Comparison of ENCODE assay signal across 18 cellular contexts in genomic region chr11:125481531-125481930, GRCh38. TPM values are rescaled to one million over a fixed set of nuclear protein-coding genes. Genes with fewer than 3 reads are reported as not detected.
DNase-seq lines count a peak whose midpoint lies in the region; ATAC-seq, FAIRE-seq and TF ChIP-seq lines count a peak whose summit lies in the region.
"Had no signal": no experiment of that assay in that cellular context is flagged by ENCODE, and none has a peak within 500 bp of the region (broad histone marks: within the 10 kb centered on the region; RNA-seq: fewer than 3 reads in every experiment).

No MANE protein-coding gene starts in this region.

- H3K27ac Mint-ChIP-seq in H9 (peak overlapping the region; percentile 51 to 86 (median 85); a peak in 6 of 7 replicates), astrocyte (ENCODE audit: unreplicated experiment) (no peak overlapping the region)

- H3K56ac ChIP-seq in H9 (ENCODE audit: insufficient read length, low read depth, low read length): no peak overlapping the region

- H3K4me1 Mint-ChIP-seq in H9 (peaks cover 33 to 43% of the 10 kb centered on the region in 2 experiments), astrocyte (ENCODE audit: low read depth, unreplicated experiment) (peaks cover 4% of the 10 kb centered on the region)

- H4K20me1 ChIP-seq in H9 (ENCODE audit: control insufficient read depth, insufficient read depth, insufficient read length) (no peaks in the 10 kb centered on the region), astrocyte (ENCODE audit: insufficient read depth, low read length) (no peaks in the 10 kb centered on the region)

- DNase-seq in H9 (no peak), astrocyte (ENCODE audit: low read depth) (no peak), hippocampal formation (lab: John Stamatoyannopoulos, UW) (peak; percentile 86 to 96), occipital lobe (lab: John Stamatoyannopoulos, UW) (peak; percentile 82), left lobe of liver (ENCODE audit: low spot score) (no peak), ascending aorta (ENCODE audit: low spot score in 2 of 2) (no peak)
- DNase-seq in effector memory CD4-positive, alpha-beta T cell: no peak
- DNase-seq: activated CD4-positive, alpha-beta T cell treated with anti-CD3 and anti-CD28 coated beads for 4 hours; activated CD8-positive, alpha-beta memory T cell treated with anti-CD3 and anti-CD28 coated beads, Interleukin-2, amount 50 U/mL, for 48 hours; dermis blood vessel endothelial cell; NCI-H187; NCI-H510A treated with DMSO at 0.1 percent for 48 hours; OCI-M1; right lobe of liver had no signal

- H3K4me3 ChIP-seq in astrocyte (ENCODE audit: insufficient read depth, low read depth, low read length) (no peak overlapping the region), ascending aorta (no peak overlapping the region)
- H3K4me3 ChIP-seq in effector memory CD4-positive, alpha-beta T cell (ENCODE audit: insufficient read depth, low read depth, low read length, poor library complexity, severe bottlenecking): no peak overlapping the region
- H3K4me3 ChIP-seq: lung, right lobe of liver, SK-N-MC had no signal

- no peak overlapping the region for H2BK20ac ChIP-seq in H9 (ENCODE audit: low read depth, low read length, poor library complexity, severe bottlenecking)

- H3K36me3 Mint-ChIP-seq in H9 (ENCODE audit: insufficient read depth in 1 of 3, low read depth in 3 of 3) (peaks cover 6 to 48% (median 45%) of the 10 kb centered on the region in 3 experiments; a peak in 6 of 7 replicates), astrocyte (ENCODE audit: low read depth, unreplicated experiment) (no peaks in the 10 kb centered on the region)

- ATAC-seq in left lobe of liver (no peak), GM18907 (IDR thresholded peaks at IDR 0.05; ENCODE audit: unreplicated experiment) (no peak)
- ATAC-seq: HCT116, right lobe of liver had no signal

- H3K27ac ChIP-seq in H9 (ENCODE audit: insufficient read length, low read depth, low read length) (no peak overlapping the region), astrocyte (ENCODE audit: low read depth, low read length) (no peak overlapping the region), ascending aorta (no peak overlapping the region)
- H3K27ac ChIP-seq in effector memory CD4-positive, alpha-beta T cell (ENCODE audit: insufficient read depth, low read length, poor library complexity, severe bottlenecking): no peak overlapping the region
- H3K27ac ChIP-seq: right lobe of liver, SK-N-MC had no signal

- H3K4me1 ChIP-seq in H9 (ENCODE audit: insufficient read depth, low read length) (peaks cover 8% of the 10 kb centered on the region; the same call in 1 of the 2 replicates), astrocyte (ENCODE audit: insufficient read depth, low read length) (no peaks in the 10 kb centered on the region), ascending aorta (no peaks in the 10 kb centered on the region)
- no peaks in the 10 kb centered on the region for H3K4me1 ChIP-seq in effector memory CD4-positive, alpha-beta T cell (ENCODE audit: control insufficient read depth, insufficient read depth, low read length, poor library complexity, severe bottlenecking)
- H3K4me1 ChIP-seq: right lobe of liver had no signal

- no peak overlapping the region for H3K14ac ChIP-seq in H9 (ENCODE audit: insufficient read depth, low read length)

- no peak overlapping the region for H2BK120ac ChIP-seq in H9 (ENCODE audit: low read depth, low read length, poor library complexity, severe bottlenecking)

- no peaks in the 10 kb centered on the region for H3K9me3 ChIP-seq in H9 (ENCODE audit: control insufficient read depth, low read depth, low read length)
- no peaks in the 10 kb centered on the region for H3K9me3 ChIP-seq in astrocyte (ENCODE audit: insufficient read depth, low read depth, low read length)
- no peaks in the 10 kb centered on the region for H3K9me3 ChIP-seq in effector memory CD4-positive, alpha-beta T cell (ENCODE audit: control insufficient read depth, low read length)
- no peaks in the 10 kb centered on the region for H3K9me3 ChIP-seq in ascending aorta
- H3K9me3 ChIP-seq: right lobe of liver had no signal

- no peak overlapping the region for H3K4me3 Mint-ChIP-seq in H9
- H3K4me3 Mint-ChIP-seq in astrocyte (ENCODE audit: unreplicated experiment): no peak overlapping the region

- H3K36me3 ChIP-seq in astrocyte (ENCODE audit: insufficient read depth, low read length): peaks cover 3% of the 10 kb centered on the region
- H3K36me3 ChIP-seq in effector memory CD4-positive, alpha-beta T cell (ENCODE audit: control insufficient read depth, insufficient read depth, low read length): no peaks in the 10 kb centered on the region
- peaks cover 9 to 41% of the 10 kb centered on the region in 2 donors for H3K36me3 ChIP-seq in ascending aorta
- H3K36me3 ChIP-seq: right lobe of liver had no signal

- H3K9ac ChIP-seq in H9 (ENCODE audit: extremely low read depth, insufficient read length, low read length): no peak overlapping the region
- H3K9ac ChIP-seq in astrocyte (ENCODE audit: low read length): no peak overlapping the region

- no peak for FAIRE-seq in astrocyte (lab: Jason Lieb, UNC)

- TF ChIP-seq CTCF in H9 (conservative IDR thresholded peaks at IDR 0.05) (no peak), astrocyte (IDR thresholded peaks at IDR 0.05; ENCODE audit: insufficient read depth, low read depth, low read length) (no peak), ascending aorta (IDR thresholded peaks at IDR 0.05) (no peak)

- H3K23ac ChIP-seq in H9 (ENCODE audit: insufficient read length, low read depth, low read length): no peak overlapping the region

- no peaks in the 10 kb centered on the region for H3K79me1 ChIP-seq in H9 (ENCODE audit: insufficient read depth, low read depth, low read length, poor library complexity, severe bottlenecking)

- intact Hi-C loops in ascending aorta (cut with DNase I): no loop called here

- no peak overlapping the region for H4K91ac ChIP-seq in H9 (ENCODE audit: insufficient read length, low read depth, low read length)

- no peaks in the 10 kb centered on the region for H3K79me2 ChIP-seq in H9 (ENCODE audit: insufficient read depth, low read length)
- no peaks in the 10 kb centered on the region for H3K79me2 ChIP-seq in astrocyte (ENCODE audit: insufficient read depth, low read length)

- no peak overlapping the region for H2BK12ac ChIP-seq in H9 (ENCODE audit: insufficient read length, low read depth, low read length)

- no peak overlapping the region for H2AFZ ChIP-seq in H9 (ENCODE audit: low read length)
- H2AFZ ChIP-seq in astrocyte (ENCODE audit: low read depth, low read length): peak overlapping the region; percentile 26

- no peak overlapping the region for H3K18ac ChIP-seq in H9 (ENCODE audit: insufficient read length, low read depth, low read length)

- H3K27me3 Mint-ChIP-seq in H9 (ENCODE audit: low read depth) (no peaks in the 10 kb centered on the region; the same call in 1 of the 2 replicates), astrocyte (ENCODE audit: low read depth, unreplicated experiment) (peaks cover 3% of the 10 kb centered on the region)

- H2BK5ac ChIP-seq in H9 (ENCODE audit: insufficient read length, low read length): no peak overlapping the region

- H3K27me3 ChIP-seq in H9 (ENCODE audit: insufficient read depth, low read length) (no peaks in the 10 kb centered on the region), astrocyte (ENCODE audit: insufficient read depth, low read length) (no peaks in the 10 kb centered on the region), ascending aorta (no peaks in the 10 kb centered on the region)
- no peaks in the 10 kb centered on the region for H3K27me3 ChIP-seq in effector memory CD4-positive, alpha-beta T cell (replicated peaks; ENCODE audit: control insufficient read depth, insufficient read depth, low read length, poor library complexity, severe bottlenecking)
- H3K27me3 ChIP-seq: right lobe of liver had no signal

- H3K4ac ChIP-seq in H9 (ENCODE audit: low read depth, low read length): no peak overlapping the region

- H4K8ac ChIP-seq in H9 (replicated peaks; ENCODE audit: insufficient read length, low read depth, low read length): no peak overlapping the region

- H3K4me2 ChIP-seq in H9 (ENCODE audit: insufficient read depth, insufficient read length, low read length) (no peak overlapping the region), astrocyte (ENCODE audit: low read length) (no peak overlapping the region)

- no peaks in the 10 kb centered on the region for H3K23me2 ChIP-seq in H9 (ENCODE audit: insufficient read length, low read depth, low read length, poor library complexity, severe bottlenecking)

- no peak overlapping the region for H3T11ph ChIP-seq in H9 (ENCODE audit: low read length)

- WGBS in H9 (ENCODE audit: extremely low coverage, insufficient read length, low lambda C conversion rate): no CpG with 5 or more reads among the region's 3 CpGs

- H4K5ac ChIP-seq in H9 (ENCODE audit: insufficient read length, low read depth, low read length): no peak overlapping the region

- H2AK5ac ChIP-seq in H9 (ENCODE audit: insufficient read length, low read length): no peak overlapping the region

- H3K9me3 Mint-ChIP-seq in H9 (no peaks in the 10 kb centered on the region), astrocyte (ENCODE audit: unreplicated experiment) (no peaks in the 10 kb centered on the region)

- no peak overlapping the region for H2BK15ac ChIP-seq in H9 (ENCODE audit: low read depth, low read length)

RNA-seq across cellular contexts. Expression of gene FEZ1, which starts 14.5 kb away (rescaled TPM):
- total RNA-seq in H9 (2021) (130 and 135 TPM in 2 replicates), astrocyte (17.6 and 22.8 TPM in 2 replicates), occipital lobe (295 TPM), left lobe of liver (4.7 TPM), ascending aorta (58.4 TPM)

Comparison
In these comparisons a context has a peak if more than half of its experiments do, and no peak if none do; other contexts are left out.
1. DNase-seq: peak in hippocampal formation (2 of 2) and occipital lobe (single experiment); none in H9 (single experiment), astrocyte (single experiment), effector memory CD4-positive, alpha-beta T cell (0 of 3), left lobe of liver (single experiment) and ascending aorta (0 of 2).